ENCODE assay signal across 1 cellular context in genomic region chr7:16023046-16023445, GRCh38.
TF ChIP-seq lines count a peak whose summit lies in the region.

No MANE protein-coding gene starts in this region.

TF ChIP-seq in GM23338, 12 proteins besides CTCF, POLR2A, EP300 and RAD21 (continued from another document):
- TF ChIP-seq ZNF462 (CRISPR knock-in tag; IDR thresholded peaks at IDR 0.05): no peak
- TF ChIP-seq EZH2phosphoT487 (IDR thresholded peaks at IDR 0.05; ENCODE audit: unreplicated experiment): no peak
- no peak for TF ChIP-seq EZH2 (IDR thresholded peaks at IDR 0.05; ENCODE audit: low read depth, unreplicated experiment)
- TF ChIP-seq JUNB (IDR thresholded peaks at IDR 0.05; ENCODE audit: unreplicated experiment): no peak
- no peak for TF ChIP-seq STAT1 (IDR thresholded peaks at IDR 0.05; ENCODE audit: unreplicated experiment)
- no peak for TF ChIP-seq ZNF331 (CRISPR knock-in tag; IDR thresholded peaks at IDR 0.05; ENCODE audit: low read depth)
- no peak for TF ChIP-seq POLR2AphosphoS5 (IDR thresholded peaks at IDR 0.05; ENCODE audit: low read depth)
